Comparison of ENCODE assay signal across 10 cellular contexts in the genomic region with DNA sequence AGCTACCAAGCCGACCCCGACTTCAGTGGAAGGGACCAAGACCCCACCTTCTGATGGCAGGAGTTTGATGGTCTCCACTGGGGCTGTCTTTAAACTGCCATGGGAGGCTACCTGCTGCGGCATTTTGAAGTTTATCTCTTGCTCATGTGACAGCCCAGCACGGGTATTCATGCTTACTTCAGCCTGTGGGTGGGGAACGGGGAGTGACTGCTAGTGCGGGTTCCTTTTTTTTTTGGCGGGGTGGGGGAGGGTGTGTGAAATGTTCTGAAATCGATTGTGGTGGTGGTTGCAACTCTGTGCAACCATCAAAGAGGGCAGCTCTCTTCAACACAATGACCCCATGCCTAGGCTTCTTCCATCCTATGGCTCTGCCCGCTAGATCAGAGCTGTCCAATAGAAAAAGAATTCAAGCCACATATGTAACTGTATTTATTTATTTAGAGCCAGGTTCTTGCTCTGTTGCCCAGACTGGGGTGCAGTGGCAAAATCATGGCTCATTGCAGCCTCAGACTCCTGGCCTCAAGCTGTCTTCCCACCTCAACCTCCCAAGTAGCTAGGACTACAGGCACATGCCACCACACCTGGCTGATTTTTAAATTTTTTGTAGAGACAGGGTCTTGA. TPM values are rescaled to one million over a fixed set of nuclear protein-coding genes. Genes with fewer than 3 reads are reported as not detected.
A peak's percentile ranks its signal among the peaks of the same experiment; 100 is the strongest.
DNase-seq lines count a peak whose midpoint lies in the region; ATAC-seq and TF ChIP-seq lines count a peak whose summit lies in the region.
"Had no signal": no experiment of that assay in that cellular context is flagged by ENCODE, and none has a peak within 500 bp of the region (broad histone marks: within the 10 kb centered on the region; RNA-seq: fewer than 3 reads in every experiment).

No MANE protein-coding gene starts in this region.

- H3K27ac Mint-ChIP-seq in CD4-positive, alpha-beta T cell = peak overlapping the region; percentile 82
- H3K27ac Mint-ChIP-seq in activated naive CD8-positive, alpha-beta T cell treated with anti-CD3 and anti-CD28 coated beads, Interleukin-2, amount 50 U/mL, for 24 hours = peak overlapping the region; percentile 80

- H3K4me3 Mint-ChIP-seq in CD4-positive, alpha-beta T cell = peak overlapping the region; percentile 46
- H3K4me3 Mint-ChIP-seq in activated naive CD8-positive, alpha-beta T cell treated with anti-CD3 and anti-CD28 coated beads, Interleukin-2, amount 50 U/mL, for 24 hours = peak overlapping the region; percentile 21

- H3K4me2 ChIP-seq in OCI-LY3 (ENCODE audit: low read length) = peak overlapping the region; percentile 62

- TF ChIP-seq POLR2A in uterus (IDR thresholded peaks at IDR 0.05) = no peak

- H3K4me1 Mint-ChIP-seq in CD4-positive, alpha-beta T cell (ENCODE audit: low read depth) = peaks cover 89% of the 10 kb centered on the region
- H3K4me1 Mint-ChIP-seq in activated naive CD8-positive, alpha-beta T cell treated with anti-CD3 and anti-CD28 coated beads, Interleukin-2, amount 50 U/mL, for 24 hours = peaks cover 91% of the 10 kb centered on the region

- peaks cover 22% of the 10 kb centered on the region for H4K20me1 ChIP-seq in OCI-LY3 (ENCODE audit: insufficient read depth, low read length)

- H3K36me3 ChIP-seq in OCI-LY3 (replicated peaks; ENCODE audit: low read depth, low read length) = peaks cover 47% of the 10 kb centered on the region
- no peaks in the 10 kb centered on the region for H3K36me3 ChIP-seq in uterus
- H3K36me3 ChIP-seq: ovary had no signal

- H2AFZ ChIP-seq in OCI-LY3 (ENCODE audit: low read depth, low read length) = no peak overlapping the region

- H3K4me1 ChIP-seq in OCI-LY3 (ENCODE audit: low read length) = peaks cover 96% of the 10 kb centered on the region
- no peaks in the 10 kb centered on the region for H3K4me1 ChIP-seq in uterus

- H3K9me3 ChIP-seq in CD4-positive, alpha-beta T cell (ENCODE audit: control insufficient read depth, low read length) = no peaks in the 10 kb centered on the region
- H3K9me3 ChIP-seq in OCI-LY3 (ENCODE audit: insufficient read depth, low read length) = no peaks in the 10 kb centered on the region
- no peaks in the 10 kb centered on the region for H3K9me3 ChIP-seq in uterus
- H3K9me3 ChIP-seq: ovary had no signal

- CTCF ChIA-PET in CD4-positive, alpha-beta T cell (lab: Charles Lee) = no interaction called here

- H3K79me2 ChIP-seq in OCI-LY3 (ENCODE audit: low read length) = peaks cover 99% of the 10 kb centered on the region

- peak; percentile 31 for ATAC-seq in CD4-positive, alpha-beta T cell (ENCODE audit: poor library complexity)
- peak; percentile 42 for ATAC-seq in activated naive CD8-positive, alpha-beta T cell treated with anti-CD3 and anti-CD28 coated beads, Interleukin-2, amount 50 U/mL, for 24 hours
- ATAC-seq in left colon (no peak), HG03460 (IDR thresholded peaks at IDR 0.05; ENCODE audit: unreplicated experiment) (no peak)

- no peak for TF ChIP-seq CTCF in CD4-positive, alpha-beta T cell (IDR thresholded peaks at IDR 0.05)
- TF ChIP-seq CTCF in OCI-LY3 (IDR thresholded peaks at IDR 0.05; ENCODE audit: low read depth, low read length) = no peak
- no peak for TF ChIP-seq CTCF in uterus (IDR thresholded peaks at IDR 0.05)

- H3K4me3 ChIP-seq in OCI-LY3 (ENCODE audit: low read length) = peak overlapping the region; percentile 20
- no peak overlapping the region for H3K4me3 ChIP-seq in uterus
- H3K4me3 ChIP-seq: ovary had no signal

- no peak overlapping the region for H3K27ac ChIP-seq in CD4-positive, alpha-beta T cell (ENCODE audit: low read depth, low read length)
- H3K27ac ChIP-seq in OCI-LY3 (ENCODE audit: low read length) (peak overlapping the region; percentile 85), uterus (no peak overlapping the region)
- H3K27ac ChIP-seq: ovary had no signal

- POLR2A ChIA-PET in CD4-positive, alpha-beta T cell (lab: Charles Lee) = interaction anchor here (1.1 to 1.6 kb wide), 4 partner anchors 16 to 53 kb away, joined by 3 to 6 read pairs (median 5); a partner anchor contains a TSS

- intact Hi-C loops in CD4-positive, alpha-beta T cell (cut with DNase I, micrococcal nuclease) = loop anchor here in 1 of 2 experiments (2.0 kb wide), 1 partner anchor 16 kb away; no protein-coding TSS in a partner anchor
- intact Hi-C loops in uterus (cut with DNase I; ENCODE audit: low total_unique reads) = no loop called here
- intact Hi-C loops in left colon (cut with DNase I, micrococcal nuclease) = no loop called here

- H3K9me3 Mint-ChIP-seq in CD4-positive, alpha-beta T cell = no peaks in the 10 kb centered on the region
- no peaks in the 10 kb centered on the region for H3K9me3 Mint-ChIP-seq in activated naive CD8-positive, alpha-beta T cell treated with anti-CD3 and anti-CD28 coated beads, Interleukin-2, amount 50 U/mL, for 24 hours

- H3K27me3 Mint-ChIP-seq in CD4-positive, alpha-beta T cell = no peaks in the 10 kb centered on the region
- no peaks in the 10 kb centered on the region for H3K27me3 Mint-ChIP-seq in activated naive CD8-positive, alpha-beta T cell treated with anti-CD3 and anti-CD28 coated beads, Interleukin-2, amount 50 U/mL, for 24 hours

- peaks cover 27% of the 10 kb centered on the region for H3K36me3 Mint-ChIP-seq in CD4-positive, alpha-beta T cell (ENCODE audit: low read depth)
- H3K36me3 Mint-ChIP-seq in activated naive CD8-positive, alpha-beta T cell treated with anti-CD3 and anti-CD28 coated beads, Interleukin-2, amount 50 U/mL, for 24 hours (ENCODE audit: low read depth) = peaks cover 34% of the 10 kb centered on the region

- no peak for DNase-seq in CD4-positive, alpha-beta T cell
- peak; percentile 53 for DNase-seq in GM19240 (ENCODE audit: insufficient read length, low spot score)
- DNase-seq in activated naive CD8-positive, alpha-beta T cell treated with anti-CD3 and anti-CD28 coated beads, Interleukin-2, amount 50 U/mL, for 24 hours = peak; percentile 43
- DNase-seq in NCI-H524 treated with DMSO at 0.1 percent for 48 hours (lab: John Stamatoyannopoulos, UW) = no peak
- no peak for DNase-seq in uterus
- no peak for DNase-seq in left colon
- DNase-seq: NCI-H1048, ovary had no signal

- no peaks in the 10 kb centered on the region for H3K27me3 ChIP-seq in CD4-positive, alpha-beta T cell (ENCODE audit: control insufficient read depth, insufficient read depth, low read length)
- no peaks in the 10 kb centered on the region for H3K27me3 ChIP-seq in OCI-LY3 (ENCODE audit: low read depth, low read length)
- H3K27me3 ChIP-seq in uterus = no peaks in the 10 kb centered on the region
- H3K27me3 ChIP-seq: ovary had no signal

- peak overlapping the region; percentile 57 for H3K9ac ChIP-seq in OCI-LY3 (ENCODE audit: low read length)

RNA-seq across cellular contexts. Expression of a gene that starts 53.7 kb away (rescaled TPM):
- total RNA-seq in CD4-positive, alpha-beta T cell = 10 to 100 TPM; 87.6 to 91.1 TPM
- 10 to 100 TPM in 3 of 4 donors, 1 to 10 TPM in 1; 7.6 to 15.8 (median 12.5) TPM for total RNA-seq in uterus
- total RNA-seq in left colon = 1 to 10 TPM; 2.1 to 4.4 TPM

Comparison
In these comparisons a context has a peak if more than half of its experiments do, and no peak if none do; other contexts are left out.
1. ATAC-seq: peak in CD4-positive, alpha-beta T cell (single experiment) and activated naive CD8-positive, alpha-beta T cell treated with anti-CD3 and anti-CD28 coated beads, Interleukin-2, amount 50 U/mL, for 24 hours (single experiment); none in left colon (single experiment) and HG03460 (single experiment).
2. DNase-seq: peak in GM19240 (single experiment) and activated naive CD8-positive, alpha-beta T cell treated with anti-CD3 and anti-CD28 coated beads, Interleukin-2, amount 50 U/mL, for 24 hours (single experiment); none in CD4-positive, alpha-beta T cell (0 of 10), NCI-H524 treated with DMSO at 0.1 percent for 48 hours (single experiment), uterus (0 of 2) and left colon (0 of 2).
3. RNA of a gene that starts 53.7 kb away (total RNA-seq): 87.6 to 91.1 TPM in CD4-positive, alpha-beta T cell; 7.6 to 15.8 TPM in uterus and 2.1 to 4.4 TPM in left colon; every median in the first group is over 4 times any median in the second.